Comparison of ENCODE assay signal across 1 cellular context in the genomic region with DNA sequence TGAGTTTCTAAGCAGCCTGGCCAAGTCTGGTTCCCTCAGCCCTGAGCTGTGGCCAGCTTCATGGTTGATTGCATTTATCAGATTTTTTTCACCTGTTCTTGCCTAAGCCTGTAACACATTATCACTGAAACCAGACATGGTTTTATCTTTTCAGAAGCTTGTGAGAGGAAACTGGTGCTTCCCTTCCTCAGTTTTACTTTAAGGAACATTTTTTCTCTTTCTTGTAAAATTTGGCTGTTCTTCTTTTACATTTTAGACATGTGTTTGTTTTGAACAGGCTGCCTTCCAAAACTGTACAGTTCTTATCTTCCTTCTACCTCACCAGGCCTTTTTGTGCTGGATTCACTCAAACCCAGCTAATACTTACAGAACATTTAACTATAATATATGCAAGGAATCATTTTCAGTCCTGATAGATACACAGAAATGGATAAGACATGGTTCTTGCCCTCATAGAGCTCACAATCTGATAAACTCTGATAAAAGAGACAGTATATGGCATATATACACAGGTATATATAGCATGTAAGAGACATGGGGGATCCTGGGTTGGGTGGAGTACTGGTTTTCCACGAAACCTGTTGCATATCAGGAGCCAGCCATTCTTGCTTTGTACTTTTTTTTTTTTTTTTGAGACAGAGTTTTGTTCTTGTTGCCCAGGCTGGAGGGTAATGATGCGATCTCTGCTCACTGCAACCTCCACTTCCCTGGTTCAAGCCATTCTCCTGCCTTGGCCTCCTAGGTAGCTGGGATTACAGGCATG.
TF ChIP-seq lines count a peak whose summit lies in the region.

No MANE protein-coding gene starts in this region.

TF ChIP-seq in K562, 482 proteins besides CTCF, POLR2A, EP300 and RAD21 (continued from another document and continues in another):
- TF ChIP-seq, protein P1, sequence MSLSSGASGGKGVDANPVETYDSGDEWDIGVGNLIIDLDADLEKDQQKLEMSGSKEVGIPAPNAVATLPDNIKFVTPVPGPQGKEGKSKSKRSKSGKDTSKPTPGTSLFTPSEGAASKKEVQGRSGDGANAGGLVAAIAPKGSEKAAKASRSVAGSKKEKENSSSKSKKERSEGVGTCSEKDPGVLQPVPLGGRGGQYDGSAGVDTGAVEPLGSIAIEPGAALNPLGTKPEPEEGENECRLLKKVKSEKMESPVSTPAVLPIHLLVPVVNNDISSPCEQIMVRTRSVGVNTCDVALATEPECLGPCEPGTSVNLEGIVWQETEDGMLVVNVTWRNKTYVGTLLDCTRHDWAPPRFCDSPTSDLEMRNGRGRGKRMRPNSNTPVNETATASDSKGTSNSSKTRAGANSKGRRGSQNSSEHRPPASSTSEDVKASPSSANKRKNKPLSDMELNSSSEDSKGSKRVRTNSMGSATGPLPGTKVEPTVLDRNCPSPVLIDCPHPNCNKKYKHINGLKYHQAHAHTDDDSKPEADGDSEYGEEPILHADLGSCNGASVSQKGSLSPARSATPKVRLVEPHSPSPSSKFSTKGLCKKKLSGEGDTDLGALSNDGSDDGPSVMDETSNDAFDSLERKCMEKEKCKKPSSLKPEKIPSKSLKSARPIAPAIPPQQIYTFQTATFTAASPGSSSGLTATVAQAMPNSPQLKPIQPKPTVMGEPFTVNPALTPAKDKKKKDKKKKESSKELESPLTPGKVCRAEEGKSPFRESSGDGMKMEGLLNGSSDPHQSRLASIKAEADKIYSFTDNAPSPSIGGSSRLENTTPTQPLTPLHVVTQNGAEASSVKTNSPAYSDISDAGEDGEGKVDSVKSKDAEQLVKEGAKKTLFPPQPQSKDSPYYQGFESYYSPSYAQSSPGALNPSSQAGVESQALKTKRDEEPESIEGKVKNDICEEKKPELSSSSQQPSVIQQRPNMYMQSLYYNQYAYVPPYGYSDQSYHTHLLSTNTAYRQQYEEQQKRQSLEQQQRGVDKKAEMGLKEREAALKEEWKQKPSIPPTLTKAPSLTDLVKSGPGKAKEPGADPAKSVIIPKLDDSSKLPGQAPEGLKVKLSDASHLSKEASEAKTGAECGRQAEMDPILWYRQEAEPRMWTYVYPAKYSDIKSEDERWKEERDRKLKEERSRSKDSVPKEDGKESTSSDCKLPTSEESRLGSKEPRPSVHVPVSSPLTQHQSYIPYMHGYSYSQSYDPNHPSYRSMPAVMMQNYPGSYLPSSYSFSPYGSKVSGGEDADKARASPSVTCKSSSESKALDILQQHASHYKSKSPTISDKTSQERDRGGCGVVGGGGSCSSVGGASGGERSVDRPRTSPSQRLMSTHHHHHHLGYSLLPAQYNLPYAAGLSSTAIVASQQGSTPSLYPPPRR (CRISPR knock-in tag; IDR thresholded peaks at IDR 0.05; ENCODE audit: borderline replicate concordance): no peak
- TF ChIP-seq IRF9 (tag; IDR thresholded peaks at IDR 0.05) (0 out of 2 replicates have a peak, but pooled peaks have one; percentile 53), E2F8 (IDR thresholded peaks at IDR 0.05; ENCODE audit: low read depth, partially characterized antibody) (no peak), RFX1 (IDR thresholded peaks at IDR 0.05) (no peak), ZFP30 (CRISPR knock-in tag; IDR thresholded peaks at IDR 0.05; ENCODE audit: borderline replicate concordance) (no peak), ZNF644 (tag; IDR thresholded peaks at IDR 0.05; ENCODE audit: low read depth) (peak; percentile 85; the same call in 1 of the 2 replicates), HDAC3 (IDR thresholded peaks at IDR 0.05; ENCODE audit: borderline replicate concordance, partially characterized antibody) (peak; percentile 93), CEBPZ (IDR thresholded peaks at IDR 0.05; ENCODE audit: borderline replicate concordance, low read depth, low read length) (no peak), BDP1 (IDR thresholded peaks at IDR 0.05; ENCODE audit: insufficient read depth, insufficient read length) (no peak), SAFB (IDR thresholded peaks at IDR 0.05; ENCODE audit: borderline replicate concordance, low read depth, low read length) (no peak), ZNF347 (CRISPR knock-in tag; IDR thresholded peaks at IDR 0.05; ENCODE audit: low read depth) (no peak), CHCHD3 (CRISPR knock-in tag; IDR thresholded peaks at IDR 0.05) (no peak), ZNF707 (CRISPR knock-in tag; conservative IDR thresholded peaks at IDR 0.05) (no peak), YY1 (IDR thresholded peaks at IDR 0.05; ENCODE audit: borderline replicate concordance in 1 of 3, control insufficient read depth in 1 of 3, extremely low read depth in 1 of 3, insufficient read depth in 3 of 3, insufficient read length in 1 of 3, insufficient replicate concordance in 2 of 3, low read depth in 1 of 3, low read length in 2 of 3) (peak in 1 of 3 experiments; percentile 29), ARNT (IDR thresholded peaks at IDR 0.05) (peak; percentile 88 to 91; a peak in 2 of 4 replicates), MCM2 (IDR thresholded peaks at IDR 0.05; ENCODE audit: low read depth) (no peak), ZNF449 (CRISPR knock-in tag; IDR thresholded peaks at IDR 0.05) (no peak), MAFK (IDR thresholded peaks at IDR 0.05; ENCODE audit: low read length) (peak; percentile 35; the same call in 1 of the 2 replicates), RBM22 (IDR thresholded peaks at IDR 0.05; ENCODE audit: low read depth, low read length, poor library complexity, severe bottlenecking) (no peak), MTA3 (IDR thresholded peaks at IDR 0.05; ENCODE audit: borderline replicate concordance) (peak; percentile 77; the same call in 1 of the 2 replicates), HDAC8 (tag; IDR thresholded peaks at IDR 0.05) (no peak), ZNF311 (CRISPR knock-in tag; IDR thresholded peaks at IDR 0.05) (0 out of 2 replicates have a peak, but pooled peaks have one; percentile 45), RFX7 (CRISPR knock-in tag; IDR thresholded peaks at IDR 0.05) (no peak)
- TF ChIP-seq, protein P2, sequence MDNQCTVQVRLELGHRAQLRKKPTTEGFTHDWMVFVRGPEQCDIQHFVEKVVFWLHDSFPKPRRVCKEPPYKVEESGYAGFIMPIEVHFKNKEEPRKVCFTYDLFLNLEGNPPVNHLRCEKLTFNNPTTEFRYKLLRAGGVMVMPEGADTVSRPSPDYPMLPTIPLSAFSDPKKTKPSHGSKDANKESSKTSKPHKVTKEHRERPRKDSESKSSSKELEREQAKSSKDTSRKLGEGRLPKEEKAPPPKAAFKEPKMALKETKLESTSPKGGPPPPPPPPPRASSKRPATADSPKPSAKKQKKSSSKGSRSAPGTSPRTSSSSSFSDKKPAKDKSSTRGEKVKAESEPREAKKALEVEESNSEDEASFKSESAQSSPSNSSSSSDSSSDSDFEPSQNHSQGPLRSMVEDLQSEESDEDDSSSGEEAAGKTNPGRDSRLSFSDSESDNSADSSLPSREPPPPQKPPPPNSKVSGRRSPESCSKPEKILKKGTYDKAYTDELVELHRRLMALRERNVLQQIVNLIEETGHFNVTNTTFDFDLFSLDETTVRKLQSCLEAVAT (IDR thresholded peaks at IDR 0.05): 0 out of 4 replicates have a peak, but pooled peaks of 1 of the 2 experiments have one; percentile 42
- TF ChIP-seq, protein P3, sequence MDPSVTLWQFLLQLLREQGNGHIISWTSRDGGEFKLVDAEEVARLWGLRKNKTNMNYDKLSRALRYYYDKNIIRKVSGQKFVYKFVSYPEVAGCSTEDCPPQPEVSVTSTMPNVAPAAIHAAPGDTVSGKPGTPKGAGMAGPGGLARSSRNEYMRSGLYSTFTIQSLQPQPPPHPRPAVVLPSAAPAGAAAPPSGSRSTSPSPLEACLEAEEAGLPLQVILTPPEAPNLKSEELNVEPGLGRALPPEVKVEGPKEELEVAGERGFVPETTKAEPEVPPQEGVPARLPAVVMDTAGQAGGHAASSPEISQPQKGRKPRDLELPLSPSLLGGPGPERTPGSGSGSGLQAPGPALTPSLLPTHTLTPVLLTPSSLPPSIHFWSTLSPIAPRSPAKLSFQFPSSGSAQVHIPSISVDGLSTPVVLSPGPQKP (CRISPR knock-in tag; IDR thresholded peaks at IDR 0.05): no peak
- TF ChIP-seq, protein P4, sequence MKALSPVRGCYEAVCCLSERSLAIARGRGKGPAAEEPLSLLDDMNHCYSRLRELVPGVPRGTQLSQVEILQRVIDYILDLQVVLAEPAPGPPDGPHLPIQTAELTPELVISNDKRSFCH (CRISPR knock-in tag; IDR thresholded peaks at IDR 0.05): no peak
- TF ChIP-seq, protein P4 (tag; IDR thresholded peaks at IDR 0.05): no peak
- TF ChIP-seq, protein P5, sequence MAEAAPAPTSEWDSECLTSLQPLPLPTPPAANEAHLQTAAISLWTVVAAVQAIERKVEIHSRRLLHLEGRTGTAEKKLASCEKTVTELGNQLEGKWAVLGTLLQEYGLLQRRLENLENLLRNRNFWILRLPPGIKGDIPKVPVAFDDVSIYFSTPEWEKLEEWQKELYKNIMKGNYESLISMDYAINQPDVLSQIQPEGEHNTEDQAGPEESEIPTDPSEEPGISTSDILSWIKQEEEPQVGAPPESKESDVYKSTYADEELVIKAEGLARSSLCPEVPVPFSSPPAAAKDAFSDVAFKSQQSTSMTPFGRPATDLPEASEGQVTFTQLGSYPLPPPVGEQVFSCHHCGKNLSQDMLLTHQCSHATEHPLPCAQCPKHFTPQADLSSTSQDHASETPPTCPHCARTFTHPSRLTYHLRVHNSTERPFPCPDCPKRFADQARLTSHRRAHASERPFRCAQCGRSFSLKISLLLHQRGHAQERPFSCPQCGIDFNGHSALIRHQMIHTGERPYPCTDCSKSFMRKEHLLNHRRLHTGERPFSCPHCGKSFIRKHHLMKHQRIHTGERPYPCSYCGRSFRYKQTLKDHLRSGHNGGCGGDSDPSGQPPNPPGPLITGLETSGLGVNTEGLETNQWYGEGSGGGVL (CRISPR knock-in tag; IDR thresholded peaks at IDR 0.05): no peak
- TF ChIP-seq, protein P6, sequence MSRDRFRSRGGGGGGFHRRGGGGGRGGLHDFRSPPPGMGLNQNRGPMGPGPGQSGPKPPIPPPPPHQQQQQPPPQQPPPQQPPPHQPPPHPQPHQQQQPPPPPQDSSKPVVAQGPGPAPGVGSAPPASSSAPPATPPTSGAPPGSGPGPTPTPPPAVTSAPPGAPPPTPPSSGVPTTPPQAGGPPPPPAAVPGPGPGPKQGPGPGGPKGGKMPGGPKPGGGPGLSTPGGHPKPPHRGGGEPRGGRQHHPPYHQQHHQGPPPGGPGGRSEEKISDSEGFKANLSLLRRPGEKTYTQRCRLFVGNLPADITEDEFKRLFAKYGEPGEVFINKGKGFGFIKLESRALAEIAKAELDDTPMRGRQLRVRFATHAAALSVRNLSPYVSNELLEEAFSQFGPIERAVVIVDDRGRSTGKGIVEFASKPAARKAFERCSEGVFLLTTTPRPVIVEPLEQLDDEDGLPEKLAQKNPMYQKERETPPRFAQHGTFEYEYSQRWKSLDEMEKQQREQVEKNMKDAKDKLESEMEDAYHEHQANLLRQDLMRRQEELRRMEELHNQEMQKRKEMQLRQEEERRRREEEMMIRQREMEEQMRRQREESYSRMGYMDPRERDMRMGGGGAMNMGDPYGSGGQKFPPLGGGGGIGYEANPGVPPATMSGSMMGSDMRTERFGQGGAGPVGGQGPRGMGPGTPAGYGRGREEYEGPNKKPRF (IDR thresholded peaks at IDR 0.05; ENCODE audit: low read depth, low read length): no peak
